13 cellular contexts compared by ENCODE assay signal in genomic region chr16:58855291-58855823, GRCh38.
"Had no signal": no experiment of that assay in that cellular context is flagged by ENCODE, and none has a peak within 500 bp of the region (broad histone marks: within the 10 kb centered on the region; RNA-seq: fewer than 3 reads in every experiment).

No MANE protein-coding gene starts in this region.

- H3K36me3 ChIP-seq: cardiac muscle cell, gastroesophageal sphincter, heart right ventricle had no signal

- H3K4me1 Mint-ChIP-seq: activated CD4-positive, alpha-beta memory T cell treated with anti-CD3 and anti-CD28 coated beads, Interleukin-2, amount 10 ng/mL, durations not matched to agents 7 days and 5 days; stimulated activated memory B cell treated with anti-CD40 and anti-IgM and Interleukin-4, amounts not matched to agents 10 μg/mL and 1 μg/mL and 100 μg/mL, for 72 hours had no signal

- H3K4me3 Mint-ChIP-seq: activated CD4-positive, alpha-beta memory T cell treated with anti-CD3 and anti-CD28 coated beads, Interleukin-2, amount 10 ng/mL, durations not matched to agents 7 days and 5 days; activated T-cell treated with anti-CD3 and anti-CD28 coated beads, Interleukin-2, amount 50 U/mL, for 4 hours; stimulated activated memory B cell treated with anti-CD40 and anti-IgM and Interleukin-4, amounts not matched to agents 10 μg/mL and 1 μg/mL and 100 μg/mL, for 72 hours; T-helper 2 cell treated with Interferon-gamma antibody and Interleukin-4, amounts not matched to agents 5 μg/mL and 100 μg/mL, for 36 hours had no signal

- H3K27me3 ChIP-seq: cardiac muscle cell, gastroesophageal sphincter had no signal

- ATAC-seq: activated naive CD4-positive, alpha-beta T cell treated with anti-CD3 and anti-CD28 coated beads, Interleukin-2, amount 50 U/mL, for 72 hours; activated T-cell treated with anti-CD3 and anti-CD28 coated beads, Interleukin-2, amount 50 U/mL, for 4 hours; gastroesophageal sphincter; heart right ventricle; stimulated activated memory B cell treated with anti-CD40 and anti-IgM and Interleukin-4, amounts not matched to agents 10 μg/mL and 1 μg/mL and 100 μg/mL, for 72 hours had no signal

- H3K9me3 Mint-ChIP-seq: activated CD4-positive, alpha-beta memory T cell treated with anti-CD3 and anti-CD28 coated beads, Interleukin-2, amount 10 ng/mL, durations not matched to agents 7 days and 5 days; activated naive CD4-positive, alpha-beta T cell treated with anti-CD3 and anti-CD28 coated beads, Interleukin-2, amount 50 U/mL, for 72 hours; activated T-cell treated with anti-CD3 and anti-CD28 coated beads, Interleukin-2, amount 50 U/mL, for 4 hours; T-helper 2 cell treated with Interferon-gamma antibody and Interleukin-4, amounts not matched to agents 5 μg/mL and 100 μg/mL, for 36 hours had no signal

- H2AFZ ChIP-seq: parathyroid adenoma had no signal

- H3K9ac ChIP-seq: parathyroid adenoma had no signal

- H3K27me3 Mint-ChIP-seq: activated CD4-positive, alpha-beta memory T cell treated with anti-CD3 and anti-CD28 coated beads, Interleukin-2, amount 10 ng/mL, durations not matched to agents 7 days and 5 days had no signal

- H3K4me1 ChIP-seq: gastroesophageal sphincter, parathyroid adenoma had no signal

- H3K9me3 ChIP-seq: gastroesophageal sphincter, heart right ventricle had no signal

- H3K27ac ChIP-seq: cardiac muscle cell, dorsolateral prefrontal cortex, gastroesophageal sphincter, heart right ventricle, parathyroid adenoma had no signal

- H3K27ac Mint-ChIP-seq: activated CD4-positive, alpha-beta memory T cell treated with anti-CD3 and anti-CD28 coated beads, Interleukin-2, amount 10 ng/mL, durations not matched to agents 7 days and 5 days; activated naive CD4-positive, alpha-beta T cell treated with anti-CD3 and anti-CD28 coated beads, Interleukin-2, amount 50 U/mL, for 72 hours; stimulated activated memory B cell treated with anti-CD40 and anti-IgM and Interleukin-4, amounts not matched to agents 10 μg/mL and 1 μg/mL and 100 μg/mL, for 72 hours; T-helper 2 cell treated with Interferon-gamma antibody and Interleukin-4, amounts not matched to agents 5 μg/mL and 100 μg/mL, for 36 hours had no signal

- H3K4me3 ChIP-seq: cardiac muscle cell, dorsolateral prefrontal cortex, gastroesophageal sphincter, heart right ventricle, lung had no signal

- H3K79me2 ChIP-seq: parathyroid adenoma had no signal

- H3K36me3 Mint-ChIP-seq: activated naive CD4-positive, alpha-beta T cell treated with anti-CD3 and anti-CD28 coated beads, Interleukin-2, amount 50 U/mL, for 72 hours; stimulated activated memory B cell treated with anti-CD40 and anti-IgM and Interleukin-4, amounts not matched to agents 10 μg/mL and 1 μg/mL and 100 μg/mL, for 72 hours had no signal

- DNase-seq: activated CD4-positive, alpha-beta memory T cell treated with anti-CD3 and anti-CD28 coated beads, Interleukin-2, amount 10 ng/mL, durations not matched to agents 7 days and 5 days; activated CD4-positive, alpha-beta T cell treated with anti-CD3 and anti-CD28 coated beads for 4 hours; activated effector memory CD4-positive, alpha-beta T cell treated with anti-CD3 and anti-CD28 coated beads, Interleukin-2, amount 50 U/mL, for 16 hours; activated T-cell treated with anti-CD3 and anti-CD28 coated beads, Interleukin-2, amount 50 U/mL, for 4 hours; dorsolateral prefrontal cortex; heart right ventricle had no signal
